Comparison of ENCODE assay signal across 24 cellular contexts in genomic region chrX:17610788-17611187, GRCh38.
"Had no signal": no experiment of that assay in that cellular context is flagged by ENCODE, and none has a peak within 500 bp of the region (broad histone marks: within the 10 kb centered on the region; RNA-seq: fewer than 3 reads in every experiment).

No MANE protein-coding gene starts in this region.

- ATAC-seq: activated CD4-positive, alpha-beta T cell treated with anti-CD3 and anti-CD28 coated beads for 36 hours; activated CD8-positive, alpha-beta memory T cell treated with anti-CD3 and anti-CD28 coated beads, Interleukin-2, amount 10 ng/mL, durations not matched to agents 7 days and 5 days; activated CD8-positive, alpha-beta T cell treated with anti-CD3 and anti-CD28 coated beads, Interleukin-2, amount 10 ng/mL, durations not matched to agents 7 days and 5 days; activated naive CD8-positive, alpha-beta T cell treated with anti-CD3 and anti-CD28 coated beads, Interleukin-2, amount 50 U/mL, for 24 hours; esophagus mucosa had no signal

- H3K4me3 ChIP-seq: adrenal gland, ascending aorta, coronary artery, dorsolateral prefrontal cortex had no signal

- H3K9me3 ChIP-seq: adrenal gland, ascending aorta had no signal

- H3K27ac ChIP-seq: adrenal gland, ascending aorta, coronary artery, dorsolateral prefrontal cortex had no signal

- H3K4me1 ChIP-seq: ascending aorta had no signal

- H3K27me3 ChIP-seq: adrenal gland, ascending aorta had no signal

- H3K36me3 ChIP-seq: adrenal gland, ascending aorta had no signal

- DNase-seq: activated CD4-positive, alpha-beta memory T cell treated with anti-CD3 and anti-CD28 coated beads for 36 hours; activated CD4-positive, alpha-beta T cell treated with anti-CD3 and anti-CD28 coated beads for 36 hours; activated CD4-positive, alpha-beta T cell treated with anti-CD3 and anti-CD28 coated beads, Interleukin-2, amount 10 ng/mL, durations not matched to agents 24 days and 14 days; activated CD4-positive, CD25-positive, alpha-beta regulatory T cell; activated CD4-positive, CD25-positive, alpha-beta regulatory T cell treated with anti-CD3 and anti-CD28 coated beads, Interleukin-2, amount 50 U/mL, for 72 hours; activated CD8-positive, alpha-beta memory T cell treated with anti-CD3 and anti-CD28 coated beads, Interleukin-2, amount 10 ng/mL, durations not matched to agents 7 days and 5 days; activated CD8-positive, alpha-beta memory T cell treated with anti-CD3 and anti-CD28 coated beads, Interleukin-2, amount 50 U/mL, for 4 hours; activated CD8-positive, alpha-beta T cell treated with anti-CD3 and anti-CD28 coated beads, Interleukin-2, amount 10 ng/mL, durations not matched to agents 7 days and 5 days; activated effector memory CD4-positive, alpha-beta T cell treated with anti-CD3 and anti-CD28 coated beads, Interleukin-2, amount 50 U/mL, for 16 hours; activated naive CD4-positive, alpha-beta T cell treated with anti-CD3 and anti-CD28 coated beads for 36 hours; activated naive CD8-positive, alpha-beta T cell treated with anti-CD3 and anti-CD28 coated beads for 36 hours; activated naive CD8-positive, alpha-beta T cell treated with anti-CD3 and anti-CD28 coated beads, Interleukin-2, amount 50 U/mL, for 24 hours; activated T-cell treated with anti-CD3 and anti-CD28 coated beads, Interleukin-2, amount 50 U/mL, for 1 hour; activated T-cell treated with anti-CD3 and anti-CD28 coated beads, Interleukin-2, amount 50 U/mL, for 48 hours; adrenal gland; amygdala; dorsolateral prefrontal cortex; effector memory CD4-positive, alpha-beta T cell; endodermal cell; foreskin fibroblast; head of caudate nucleus had no signal
